19 cellular contexts compared by ENCODE assay signal in the genomic region with DNA sequence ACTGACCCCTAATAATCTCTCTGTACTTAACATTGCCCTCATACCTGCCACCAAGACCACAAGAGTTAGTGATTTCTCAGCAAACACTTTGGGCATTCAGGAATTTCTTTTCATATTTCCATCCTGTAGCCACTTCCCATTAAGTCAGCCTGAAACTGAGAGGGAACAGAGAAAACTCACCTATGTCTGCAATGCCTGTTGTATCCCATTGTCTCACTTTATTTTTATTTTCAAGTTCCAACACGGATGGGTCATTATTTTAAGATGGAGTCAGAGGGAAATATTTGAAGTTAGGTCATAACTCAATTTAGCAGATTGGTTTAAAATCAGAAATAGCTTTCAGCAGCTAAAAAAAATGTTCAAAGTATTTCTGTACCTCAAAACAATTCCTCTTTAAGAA.
DNase-seq lines count a peak whose midpoint lies in the region; ATAC-seq, FAIRE-seq and TF ChIP-seq lines count a peak whose summit lies in the region.
"Had no signal": no experiment of that assay in that cellular context is flagged by ENCODE, and none has a peak within 500 bp of the region (broad histone marks: within the 10 kb centered on the region; RNA-seq: fewer than 3 reads in every experiment).

No MANE protein-coding gene starts in this region.

- no peak overlapping the region for H3K4me3 Mint-ChIP-seq in GM23338
- H3K4me3 Mint-ChIP-seq: CD14-positive monocyte; CD4-positive, alpha-beta memory T cell; H9 had no signal

- H3K27me3 ChIP-seq in GM23338 (ENCODE audit: insufficient read depth): no peaks in the 10 kb centered on the region
- no peaks in the 10 kb centered on the region for H3K27me3 ChIP-seq in RWPE2 (ENCODE audit: insufficient read depth, poor library complexity, severe bottlenecking)
- H3K27me3 ChIP-seq: BLaER1 had no signal

- no peaks in the 10 kb centered on the region for H3K9me3 Mint-ChIP-seq in GM23338
- H3K9me3 Mint-ChIP-seq: H9 had no signal

- peak overlapping the region; percentile 2; the same call in 1 of the 2 replicates for H2AFZ ChIP-seq in GM23338
- H2AFZ ChIP-seq: GM23248 had no signal

- H3K27ac ChIP-seq in GM23338 (ENCODE audit: low read depth) (no peak overlapping the region), RWPE2 (ENCODE audit: poor library complexity, severe bottlenecking) (peak overlapping the region; percentile 43), epithelial cell of prostate (peak overlapping the region; percentile 8)
- H3K27ac ChIP-seq: BLaER1, GM23248 had no signal

- H3K36me3 ChIP-seq in GM23338 (ENCODE audit: insufficient read depth): no peaks in the 10 kb centered on the region
- H3K36me3 ChIP-seq in RWPE2 (ENCODE audit: low read depth): no peaks in the 10 kb centered on the region
- no peaks in the 10 kb centered on the region for H3K36me3 ChIP-seq in mucosa of descending colon (ENCODE audit: low read depth)
- H3K36me3 ChIP-seq: BLaER1 had no signal

- H3K4me3 ChIP-seq in GM23338: no peak overlapping the region
- no peak overlapping the region for H3K4me3 ChIP-seq in RWPE2 (ENCODE audit: severe bottlenecking)
- H3K4me3 ChIP-seq in mucosa of descending colon: no peak overlapping the region
- H3K4me3 ChIP-seq: BLaER1, GM23248 had no signal

- no peaks in the 10 kb centered on the region for H3K36me3 Mint-ChIP-seq in GM23338 (ENCODE audit: low read depth)
- H3K36me3 Mint-ChIP-seq: CD14-positive monocyte; CD4-positive, alpha-beta memory T cell had no signal

- peaks cover 2% of the 10 kb centered on the region for H3K27me3 Mint-ChIP-seq in GM23338 (ENCODE audit: insufficient read depth, low read depth, poor library complexity)
- H3K27me3 Mint-ChIP-seq: CD4-positive, alpha-beta memory T cell had no signal

- DNase-seq in GM23338 (ENCODE audit: low spot score): no peak
- DNase-seq in RWPE2 (ENCODE audit: low spot score): no peak
- no peak for DNase-seq in epithelial cell of prostate (ENCODE audit: low read depth, low spot score)
- peak; percentile 41 for DNase-seq in myocyte (ENCODE audit: low read depth)
- no peak for DNase-seq in activated CD4-positive, CD25-positive, alpha-beta regulatory T cell treated with anti-CD3 and anti-CD28 coated beads, Interleukin-2, amount 50 U/mL, for 72 hours
- no peak for DNase-seq in H54 (ENCODE audit: insufficient read length, low spot score)
- no peak for DNase-seq in mucosa of descending colon
- DNase-seq: 8988T; CD4-positive, alpha-beta memory T cell; DMS153; DMS79; GDM1; GM23248; H9 had no signal

- no peaks in the 10 kb centered on the region for H3K4me1 ChIP-seq in GM23338 (ENCODE audit: insufficient read depth)
- peaks cover 32% of the 10 kb centered on the region for H3K4me1 ChIP-seq in RWPE2 (ENCODE audit: insufficient read depth, poor library complexity, severe bottlenecking)
- H3K4me1 ChIP-seq in mucosa of descending colon (ENCODE audit: low read depth): no peaks in the 10 kb centered on the region
- H3K4me1 ChIP-seq: BLaER1 had no signal

- H3K9me2 ChIP-seq in GM23338 (ENCODE audit: insufficient read depth): no peaks in the 10 kb centered on the region

- ATAC-seq in GM23338: no peak
- ATAC-seq in RWPE2 (ENCODE audit: low read depth): no peak
- no peak for ATAC-seq in HG03280 (IDR thresholded peaks at IDR 0.05; ENCODE audit: unreplicated experiment)
- no peak for ATAC-seq in mucosa of descending colon

- no peaks in the 10 kb centered on the region for H3K79me2 ChIP-seq in GM23338 (replicated peaks; ENCODE audit: insufficient read depth)

- TF ChIP-seq POLR2A in H54 (IDR thresholded peaks at IDR 0.05; ENCODE audit: low read depth, low read length): no peak

- FAIRE-seq in H54 (lab: Jason Lieb, UNC): no peak
- FAIRE-seq: GM12892, GM18507 had no signal

- no peaks in the 10 kb centered on the region; the same call in 1 of the 2 replicates for H4K20me1 ChIP-seq in GM23338 (replicated peaks; ENCODE audit: insufficient read depth)
- H4K20me1 ChIP-seq: BLaER1 had no signal

- intact Hi-C loops in mucosa of descending colon (cut with DNase I, micrococcal nuclease): no loop called here

- TF ChIP-seq CTCF in GM23338 (conservative IDR thresholded peaks at IDR 0.05; ENCODE audit: low read depth in 2 of 2) (no peak), RWPE2 (IDR thresholded peaks at IDR 0.05; ENCODE audit: poor library complexity, severe bottlenecking) (no peak), mucosa of descending colon (IDR thresholded peaks at IDR 0.05) (no peak)

- H3K9me3 ChIP-seq in RWPE2 (ENCODE audit: severe bottlenecking): no peaks in the 10 kb centered on the region
- H3K9me3 ChIP-seq in mucosa of descending colon: no peaks in the 10 kb centered on the region
- H3K9me3 ChIP-seq: BLaER1 had no signal

- H3K4me2 ChIP-seq in GM23338: no peak overlapping the region
- H3K4me2 ChIP-seq: BLaER1 had no signal

- H3K4me1 Mint-ChIP-seq in GM23338: no peaks in the 10 kb centered on the region
- H3K4me1 Mint-ChIP-seq: CD14-positive monocyte; CD4-positive, alpha-beta memory T cell; H9 had no signal

- H3F3A ChIP-seq in GM23338 (replicated peaks; ENCODE audit: low read depth): no peaks in the 10 kb centered on the region

- no peak overlapping the region for H3K27ac Mint-ChIP-seq in GM23338
- H3K27ac Mint-ChIP-seq: CD14-positive monocyte; CD4-positive, alpha-beta memory T cell; H9 had no signal

TF ChIP-seq in GM23338, 12 proteins besides CTCF, POLR2A, EP300 and RAD21 (continues in another document):
- TF ChIP-seq ZNF114 (CRISPR knock-in tag; IDR thresholded peaks at IDR 0.05) (no peak), POLR2AphosphoS5 (IDR thresholded peaks at IDR 0.05; ENCODE audit: low read depth) (no peak), NANOG (IDR thresholded peaks at IDR 0.05; ENCODE audit: borderline replicate concordance) (no peak), CREB1 (CRISPR knock-in tag; IDR thresholded peaks at IDR 0.05; ENCODE audit: low read depth) (no peak), ZNF331 (CRISPR knock-in tag; IDR thresholded peaks at IDR 0.05; ENCODE audit: low read depth) (no peak), EZH2phosphoT487 (IDR thresholded peaks at IDR 0.05; ENCODE audit: unreplicated experiment) (no peak)
- TF ChIP-seq, protein P1, sequence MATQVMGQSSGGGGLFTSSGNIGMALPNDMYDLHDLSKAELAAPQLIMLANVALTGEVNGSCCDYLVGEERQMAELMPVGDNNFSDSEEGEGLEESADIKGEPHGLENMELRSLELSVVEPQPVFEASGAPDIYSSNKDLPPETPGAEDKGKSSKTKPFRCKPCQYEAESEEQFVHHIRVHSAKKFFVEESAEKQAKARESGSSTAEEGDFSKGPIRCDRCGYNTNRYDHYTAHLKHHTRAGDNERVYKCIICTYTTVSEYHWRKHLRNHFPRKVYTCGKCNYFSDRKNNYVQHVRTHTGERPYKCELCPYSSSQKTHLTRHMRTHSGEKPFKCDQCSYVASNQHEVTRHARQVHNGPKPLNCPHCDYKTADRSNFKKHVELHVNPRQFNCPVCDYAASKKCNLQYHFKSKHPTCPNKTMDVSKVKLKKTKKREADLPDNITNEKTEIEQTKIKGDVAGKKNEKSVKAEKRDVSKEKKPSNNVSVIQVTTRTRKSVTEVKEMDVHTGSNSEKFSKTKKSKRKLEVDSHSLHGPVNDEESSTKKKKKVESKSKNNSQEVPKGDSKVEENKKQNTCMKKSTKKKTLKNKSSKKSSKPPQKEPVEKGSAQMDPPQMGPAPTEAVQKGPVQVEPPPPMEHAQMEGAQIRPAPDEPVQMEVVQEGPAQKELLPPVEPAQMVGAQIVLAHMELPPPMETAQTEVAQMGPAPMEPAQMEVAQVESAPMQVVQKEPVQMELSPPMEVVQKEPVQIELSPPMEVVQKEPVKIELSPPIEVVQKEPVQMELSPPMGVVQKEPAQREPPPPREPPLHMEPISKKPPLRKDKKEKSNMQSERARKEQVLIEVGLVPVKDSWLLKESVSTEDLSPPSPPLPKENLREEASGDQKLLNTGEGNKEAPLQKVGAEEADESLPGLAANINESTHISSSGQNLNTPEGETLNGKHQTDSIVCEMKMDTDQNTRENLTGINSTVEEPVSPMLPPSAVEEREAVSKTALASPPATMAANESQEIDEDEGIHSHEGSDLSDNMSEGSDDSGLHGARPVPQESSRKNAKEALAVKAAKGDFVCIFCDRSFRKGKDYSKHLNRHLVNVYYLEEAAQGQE (IDR thresholded peaks at IDR 0.05; ENCODE audit: unreplicated experiment): no peak
